Comparison of ENCODE assay signal across 11 cellular contexts in the genomic region with DNA sequence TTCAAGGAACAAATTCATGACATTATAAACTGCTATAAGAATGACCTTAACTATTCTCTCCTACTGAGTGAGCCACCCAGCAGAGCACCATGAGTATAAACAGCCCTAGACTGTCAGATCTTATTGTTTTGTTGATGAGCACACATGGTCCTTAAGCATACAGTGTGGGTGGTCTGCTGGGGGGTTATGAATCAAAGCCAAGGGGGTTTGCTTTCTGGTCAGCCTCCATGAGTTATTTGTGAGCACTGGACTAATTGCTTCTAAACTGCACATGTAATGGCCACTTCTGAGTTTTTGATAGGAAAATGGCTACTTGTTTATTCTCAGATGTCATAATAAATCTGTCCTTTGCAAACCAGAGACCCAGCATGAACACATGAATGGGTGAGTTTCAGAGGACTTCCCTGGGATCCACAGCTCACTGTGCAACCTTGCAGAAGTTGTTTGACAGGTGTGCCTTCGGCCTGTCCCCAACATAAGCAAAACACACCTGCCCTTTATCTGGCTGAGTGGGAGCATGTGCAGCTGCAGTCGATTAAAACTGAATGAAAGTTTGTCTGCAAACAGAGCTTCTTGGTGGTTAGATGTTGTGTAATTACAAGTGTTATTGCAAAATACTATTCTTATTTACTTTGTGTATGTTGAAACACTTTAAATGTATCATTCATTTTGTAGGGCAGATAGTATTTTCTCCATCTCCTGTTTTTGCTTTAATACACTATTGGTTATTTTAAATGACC. TPM values are rescaled to one million over a fixed set of nuclear protein-coding genes. Genes with fewer than 3 reads are reported as not detected.
A peak's percentile ranks its signal among the peaks of the same experiment; 100 is the strongest.
DNase-seq lines count a peak whose midpoint lies in the region; TF ChIP-seq lines count a peak whose summit lies in the region.
"Had no signal": no experiment of that assay in that cellular context is flagged by ENCODE, and none has a peak within 500 bp of the region (broad histone marks: within the 10 kb centered on the region; RNA-seq: fewer than 3 reads in every experiment).

No MANE protein-coding gene starts in this region.

- DNase-seq in NCI-H2227 (lab: John Stamatoyannopoulos, UW; ENCODE audit: unreplicated experiment) = peak; percentile 2
- no peak for DNase-seq in NCI-H2227 treated with DMSO at 0.1 percent for 48 hours (lab: John Stamatoyannopoulos, UW)
- peak; percentile 89 for DNase-seq in NCI-H345 treated with DMSO at 0.1 percent for 48 hours (lab: John Stamatoyannopoulos, UW; ENCODE audit: unreplicated experiment)
- peak; percentile 78 for DNase-seq in fibroblast of mammary gland (ENCODE audit: low read depth)
- DNase-seq in suprapubic skin (ENCODE audit: low spot score in 2 of 2) = no peak
- DNase-seq in foreskin melanocyte = no peak
- DNase-seq in globus pallidus (ENCODE audit: low spot score) = no peak
- DNase-seq in cerebellar cortex (ENCODE audit: low spot score) = no peak
- DNase-seq: activated T-cell treated with anti-CD3 and anti-CD28 coated beads, Interleukin-2, amount 50 U/mL, for 4 hours; cortex of kidney; T-helper 9 cell had no signal

- H3K36me3 ChIP-seq in suprapubic skin = no peaks in the 10 kb centered on the region

- no peak overlapping the region for H3K4me3 ChIP-seq in fibroblast of mammary gland (ENCODE audit: control insufficient read depth, low read depth, low read length)
- no peak overlapping the region for H3K4me3 ChIP-seq in suprapubic skin

- no peaks in the 10 kb centered on the region for H3K9me3 ChIP-seq in suprapubic skin

- H3K27me3 ChIP-seq in suprapubic skin = no peaks in the 10 kb centered on the region

- TF ChIP-seq POLR2A in suprapubic skin (IDR thresholded peaks at IDR 0.05) = no peak

- peaks cover 28% of the 10 kb centered on the region for H3K4me1 ChIP-seq in suprapubic skin

- TF ChIP-seq CTCF in fibroblast of mammary gland (conservative IDR thresholded peaks at IDR 0.05; ENCODE audit: control insufficient read depth, insufficient read depth, low read depth, low read length) = no peak
- no peak for TF ChIP-seq CTCF in suprapubic skin (IDR thresholded peaks at IDR 0.05)

- H3K27ac ChIP-seq in suprapubic skin = peak overlapping the region; percentile 61

- no peak for TF ChIP-seq EP300 in suprapubic skin (IDR thresholded peaks at IDR 0.05)

- 37% methylated on average over 2 of the region's 2 CpGs for WGBS in suprapubic skin

RNA-seq across cellular contexts. Expression of a gene that starts 35.9 kb away (rescaled TPM):
- total RNA-seq in suprapubic skin = 10 to 100 TPM in 2 of 4 donors, 1 to 10 TPM in 2; 4.1 to 17.3 (median 9.3) TPM
- total RNA-seq: activated T-cell treated with anti-CD3 and anti-CD28 coated beads, Interleukin-2, amount 50 U/mL, for 4 hours had no signal

Comparison
In these comparisons a context has a peak if more than half of its experiments do, and no peak if none do; other contexts are left out.
1. DNase-seq: peak in NCI-H2227 (single experiment), NCI-H345 treated with DMSO at 0.1 percent for 48 hours (single experiment) and fibroblast of mammary gland (single experiment); none in NCI-H2227 treated with DMSO at 0.1 percent for 48 hours (single experiment), suprapubic skin (0 of 2), foreskin melanocyte (single experiment), globus pallidus (single experiment) and cerebellar cortex (single experiment).